ENCODE assay signal across 13 cellular contexts in genomic region chr2:233400341-233400740, GRCh38. TPM values are rescaled to one million over a fixed set of nuclear protein-coding genes. Genes with fewer than 3 reads are reported as not detected.
A peak's percentile ranks its signal among the peaks of the same experiment; 100 is the strongest.
DNase-seq lines count a peak whose midpoint lies in the region; ATAC-seq and TF ChIP-seq lines count a peak whose summit lies in the region.
"Had no signal": no experiment of that assay in that cellular context is flagged by ENCODE, and none has a peak within 500 bp of the region (broad histone marks: within the 10 kb centered on the region; RNA-seq: fewer than 3 reads in every experiment).

No MANE protein-coding gene starts in this region.

- H3K4me3 Mint-ChIP-seq in Calu3 (ENCODE audit: low read depth, unreplicated experiment): no peak overlapping the region

- no peak overlapping the region for H2BK120ac ChIP-seq in mesendoderm (ENCODE audit: low read depth, low read length)

- H4K5ac ChIP-seq in mesendoderm (ENCODE audit: low read length): no peak overlapping the region

- CTCF ChIA-PET in Calu3 (lab: Charles Lee): no interaction called here

- intact Hi-C loops in right cardiac atrium (cut with DNase I): loop anchor here in 1 of 4 donors (5.0 kb wide), 1 partner anchor 42 kb away; no protein-coding TSS in a partner anchor
- intact Hi-C loops in Right ventricle myocardium superior (cut with DNase I): loop anchor here (5.0 kb wide), 1 partner anchor 42 kb away; no protein-coding TSS in a partner anchor
- intact Hi-C loops in psoas muscle (cut with DNase I): no loop called here
- intact Hi-C loops in Calu3 (cut with micrococcal nuclease; ENCODE audit: unreplicated experiment): loop anchor here (5.0 kb wide), 1 partner anchor 432 kb away; no protein-coding TSS in a partner anchor

- H3K9me3 Mint-ChIP-seq in Calu3 (ENCODE audit: low read depth, unreplicated experiment): no peaks in the 10 kb centered on the region

- no peaks in the 10 kb centered on the region for H3K79me2 ChIP-seq in mesendoderm (ENCODE audit: control insufficient read depth, insufficient read depth, low read length)

- no peak overlapping the region for H3K27ac Mint-ChIP-seq in Calu3 (ENCODE audit: unreplicated experiment)
- H3K27ac Mint-ChIP-seq: progenitor cell of endocrine pancreas had no signal

- H3K4me3 ChIP-seq in right cardiac atrium (ENCODE audit: low read length) (no peak overlapping the region), mesendoderm (ENCODE audit: low read length) (no peak overlapping the region), psoas muscle (no peak overlapping the region)
- H3K4me3 ChIP-seq: breast epithelium, MG63, tibial nerve had no signal

- H3K27me3 Mint-ChIP-seq in Calu3 (ENCODE audit: unreplicated experiment): no peaks in the 10 kb centered on the region
- H3K27me3 Mint-ChIP-seq: progenitor cell of endocrine pancreas had no signal

- no peak for TF ChIP-seq CTCF in psoas muscle (IDR thresholded peaks at IDR 0.05)
- TF ChIP-seq CTCF in Calu3 (IDR thresholded peaks at IDR 0.05; ENCODE audit: unreplicated experiment): no peak

- no peak overlapping the region for H3K4ac ChIP-seq in mesendoderm (ENCODE audit: low read depth, low read length)

- H3K56ac ChIP-seq in mesendoderm (ENCODE audit: low read length): peak overlapping the region; percentile 44

- peaks cover 2% of the 10 kb centered on the region for H3K79me1 ChIP-seq in mesendoderm (ENCODE audit: low read length)

- H3K36me3 Mint-ChIP-seq in Calu3 (ENCODE audit: insufficient read depth, unreplicated experiment): peaks cover 5% of the 10 kb centered on the region

- no TSS peak for BruUV-seq in Calu3 (replicated peaks; lab: Mats Ljungman, UMichigan)

- no peak overlapping the region for H2AK5ac ChIP-seq in mesendoderm (ENCODE audit: low read length)

- peak; percentile 35 to 44 for ATAC-seq in right cardiac atrium
- ATAC-seq in Right ventricle myocardium superior (ENCODE audit: poor library complexity): no peak
- no peak for ATAC-seq in psoas muscle

- H3K9me3 ChIP-seq in right cardiac atrium (ENCODE audit: control insufficient read depth, low read length) (no peaks in the 10 kb centered on the region), psoas muscle (no peaks in the 10 kb centered on the region)
- H3K9me3 ChIP-seq: breast epithelium, MG63, tibial nerve had no signal

- H4K8ac ChIP-seq in mesendoderm (ENCODE audit: low read depth, low read length): no peak overlapping the region

- H3K4me2 ChIP-seq in mesendoderm (ENCODE audit: low read length): no peak overlapping the region

- H3K27me3 ChIP-seq in right cardiac atrium (ENCODE audit: control insufficient read depth, insufficient read depth): no peaks in the 10 kb centered on the region
- no peaks in the 10 kb centered on the region for H3K27me3 ChIP-seq in mesendoderm (ENCODE audit: insufficient read depth, low read length, poor library complexity)
- no peaks in the 10 kb centered on the region for H3K27me3 ChIP-seq in psoas muscle (ENCODE audit: insufficient read depth in 3 of 3, low read length in 2 of 3)
- H3K27me3 ChIP-seq: breast epithelium, MG63, tibial nerve had no signal

- no peak overlapping the region for H3K27ac ChIP-seq in right cardiac atrium (ENCODE audit: low read length)
- no peak overlapping the region for H3K27ac ChIP-seq in mesendoderm (ENCODE audit: low read depth, low read length)
- H3K27ac ChIP-seq in psoas muscle: no peak overlapping the region
- H3K27ac ChIP-seq: breast epithelium, tibial nerve had no signal

- peaks cover 9% of the 10 kb centered on the region for H3K4me1 Mint-ChIP-seq in Calu3 (ENCODE audit: low read depth, unreplicated experiment)

- no peak overlapping the region for H2BK5ac ChIP-seq in mesendoderm (ENCODE audit: low read length)

- no peak overlapping the region for H3K23ac ChIP-seq in mesendoderm (ENCODE audit: low read length)

- no peak overlapping the region for H3K9ac ChIP-seq in mesendoderm (ENCODE audit: low read length)

- H3K4me1 ChIP-seq in right cardiac atrium (ENCODE audit: control insufficient read depth, insufficient read depth, low read length) (no peaks in the 10 kb centered on the region), mesendoderm (ENCODE audit: control insufficient read depth, low read depth, low read length) (peaks cover 2% of the 10 kb centered on the region), psoas muscle (no peaks in the 10 kb centered on the region)
- H3K4me1 ChIP-seq: breast epithelium, tibial nerve had no signal

- H2BK15ac ChIP-seq in mesendoderm (replicated peaks; ENCODE audit: low read depth): no peak overlapping the region

- DNase-seq in right cardiac atrium: no peak
- no peak for DNase-seq in Right ventricle myocardium superior
- DNase-seq in activated CD8-positive, alpha-beta memory T cell treated with anti-CD3 and anti-CD28 coated beads, Interleukin-2, amount 50 U/mL, for 48 hours: peak; percentile 56
- DNase-seq in mesendoderm: no peak
- DNase-seq in psoas muscle: no peak
- no peak for DNase-seq in DMS 273 (lab: John Stamatoyannopoulos, UW; ENCODE audit: unreplicated experiment)
- no peak for DNase-seq in Calu3
- DNase-seq in T-helper 9 cell: no peak
- DNase-seq: islet precursor cell, MG63 had no signal

- no peak overlapping the region for H3K18ac ChIP-seq in mesendoderm (ENCODE audit: low read length)

- H3K36me3 ChIP-seq in mesendoderm (ENCODE audit: control insufficient read depth, insufficient read depth, low read length): no peaks in the 10 kb centered on the region
- H3K36me3 ChIP-seq in psoas muscle (ENCODE audit: insufficient read depth in 1 of 2, low read depth in 1 of 2): peaks cover 0 to 9% of the 10 kb centered on the region in 2 donors
- H3K36me3 ChIP-seq: breast epithelium had no signal

- WGBS in right cardiac atrium: 77% methylated on average over 6 of the region's 6 CpGs
- WGBS in mesendoderm (ENCODE audit: extremely low coverage, insufficient coverage, low lambda C conversion rate): no CpG with 5 or more reads among the region's 6 CpGs
- 81 to 89% (median 85%) methylated on average over 6 of the region's 6 CpGs for WGBS in psoas muscle, 3 donors

RNA-seq across cellular contexts. Expression of gene DGKD, which starts 46.0 kb away (rescaled TPM):
- total RNA-seq in right cardiac atrium: 10 to 100 TPM; 27.6 to 44.9 (median 38.6) TPM
- polyA plus RNA-seq in right cardiac atrium: 17.9 TPM
- 27.2 TPM for total RNA-seq in Right ventricle myocardium superior
- 8.0 TPM for polyA plus RNA-seq in mesendoderm (2013, experiment 1 of 2)
- polyA plus RNA-seq in mesendoderm (2013, experiment 2 of 2): 7.0 TPM
- total RNA-seq in psoas muscle: 100 to 1,000 TPM in 3 of 4 donors, 10 to 100 TPM in 1; 77.9 to 365 (median 244) TPM
- polyA plus RNA-seq in psoas muscle: 100 to 1,000 TPM in 1 of 3 donors, 10 to 100 TPM in 2; 59.4 to 310 (median 59.6) TPM
- total RNA-seq in Calu3 (2022): 26.5 and 28.4 TPM in 2 replicates

Comparison
In these comparisons a context has a peak if more than half of its experiments do, and no peak if none do; other contexts are left out.
1. ATAC-seq: peak in right cardiac atrium (2 of 2); none in Right ventricle myocardium superior (single experiment) and psoas muscle (0 of 4).
2. intact Hi-C loops: an anchor here in Right ventricle myocardium superior (5.0 kb wide) and Calu3 (5.0 kb wide); none called in psoas muscle.